Comparison of ENCODE assay signal across 1 cellular context in the genomic region with DNA sequence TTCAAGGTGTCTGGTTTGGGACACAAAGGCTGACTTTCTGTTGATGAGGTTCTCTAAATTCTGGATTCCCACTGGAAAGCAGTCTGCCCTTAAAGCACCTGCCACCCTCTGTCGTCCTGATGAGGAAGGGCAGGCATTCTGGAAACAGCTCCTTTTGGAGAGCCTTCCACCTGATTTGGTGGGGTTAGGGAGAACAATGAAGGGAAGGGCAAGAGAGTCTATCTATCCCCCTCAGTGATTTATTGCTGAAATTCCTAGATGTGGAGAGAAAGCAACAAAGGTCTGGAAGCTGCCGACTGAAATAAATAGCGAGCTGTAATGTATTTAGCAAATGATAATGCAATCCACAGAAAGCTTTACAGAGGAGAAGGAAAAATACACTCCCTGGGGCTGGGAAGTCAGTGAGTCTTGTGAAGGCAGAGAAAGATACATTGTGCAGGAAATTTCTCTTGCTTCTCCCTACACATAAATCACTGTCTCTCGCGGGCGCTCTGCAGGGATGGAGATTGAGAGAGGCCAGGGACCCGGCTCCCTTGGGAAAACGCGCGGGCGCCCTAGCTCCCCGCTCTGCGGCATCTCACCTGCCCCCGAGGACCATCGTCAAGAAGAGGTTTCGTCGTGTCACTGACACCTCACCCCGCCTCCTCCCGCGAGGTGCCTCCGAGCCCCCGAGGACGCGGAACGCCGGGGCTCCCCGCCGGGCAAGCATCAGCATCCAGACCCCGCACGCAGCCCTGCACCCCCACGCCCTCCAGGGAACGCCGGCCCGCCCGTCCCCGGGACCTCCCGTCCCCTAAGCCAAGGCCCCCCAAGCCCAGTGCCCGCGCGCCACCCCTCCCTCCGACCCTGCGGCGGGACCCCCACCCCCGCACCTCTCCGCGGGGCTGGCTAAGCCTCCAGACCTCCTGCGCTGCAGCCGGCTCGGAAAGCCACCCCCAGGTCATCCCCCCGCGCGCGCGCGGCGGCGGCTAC.
TF ChIP-seq lines count a peak whose summit lies in the region.

No MANE protein-coding gene starts in this region.

TF ChIP-seq in neural cell, 6 proteins besides CTCF, POLR2A, EP300 and RAD21:
- TF ChIP-seq TAF1 (IDR thresholded peaks at IDR 0.05; ENCODE audit: low read depth) (peak; percentile 53), SMC3 (conservative IDR thresholded peaks at IDR 0.05; ENCODE audit: poor library complexity) (peak; percentile 68), POLR2AphosphoS5 (IDR thresholded peaks at IDR 0.05) (peak; percentile 19), EZH2 (IDR thresholded peaks at IDR 0.05; ENCODE audit: borderline replicate concordance, insufficient read depth, low read length, poor library complexity, severe bottlenecking) (no peak), MXI1 (conservative IDR thresholded peaks at IDR 0.05; ENCODE audit: poor library complexity, severe bottlenecking) (no peak)
- TF ChIP-seq, protein P1, sequence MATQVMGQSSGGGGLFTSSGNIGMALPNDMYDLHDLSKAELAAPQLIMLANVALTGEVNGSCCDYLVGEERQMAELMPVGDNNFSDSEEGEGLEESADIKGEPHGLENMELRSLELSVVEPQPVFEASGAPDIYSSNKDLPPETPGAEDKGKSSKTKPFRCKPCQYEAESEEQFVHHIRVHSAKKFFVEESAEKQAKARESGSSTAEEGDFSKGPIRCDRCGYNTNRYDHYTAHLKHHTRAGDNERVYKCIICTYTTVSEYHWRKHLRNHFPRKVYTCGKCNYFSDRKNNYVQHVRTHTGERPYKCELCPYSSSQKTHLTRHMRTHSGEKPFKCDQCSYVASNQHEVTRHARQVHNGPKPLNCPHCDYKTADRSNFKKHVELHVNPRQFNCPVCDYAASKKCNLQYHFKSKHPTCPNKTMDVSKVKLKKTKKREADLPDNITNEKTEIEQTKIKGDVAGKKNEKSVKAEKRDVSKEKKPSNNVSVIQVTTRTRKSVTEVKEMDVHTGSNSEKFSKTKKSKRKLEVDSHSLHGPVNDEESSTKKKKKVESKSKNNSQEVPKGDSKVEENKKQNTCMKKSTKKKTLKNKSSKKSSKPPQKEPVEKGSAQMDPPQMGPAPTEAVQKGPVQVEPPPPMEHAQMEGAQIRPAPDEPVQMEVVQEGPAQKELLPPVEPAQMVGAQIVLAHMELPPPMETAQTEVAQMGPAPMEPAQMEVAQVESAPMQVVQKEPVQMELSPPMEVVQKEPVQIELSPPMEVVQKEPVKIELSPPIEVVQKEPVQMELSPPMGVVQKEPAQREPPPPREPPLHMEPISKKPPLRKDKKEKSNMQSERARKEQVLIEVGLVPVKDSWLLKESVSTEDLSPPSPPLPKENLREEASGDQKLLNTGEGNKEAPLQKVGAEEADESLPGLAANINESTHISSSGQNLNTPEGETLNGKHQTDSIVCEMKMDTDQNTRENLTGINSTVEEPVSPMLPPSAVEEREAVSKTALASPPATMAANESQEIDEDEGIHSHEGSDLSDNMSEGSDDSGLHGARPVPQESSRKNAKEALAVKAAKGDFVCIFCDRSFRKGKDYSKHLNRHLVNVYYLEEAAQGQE (IDR thresholded peaks at IDR 0.05; ENCODE audit: borderline replicate concordance) = peak; percentile 66
